8 cellular contexts compared by ENCODE assay signal in genomic region chr1:224700915-224701531, GRCh38.
DNase-seq lines count a peak whose midpoint lies in the region; ATAC-seq and TF ChIP-seq lines count a peak whose summit lies in the region.

No MANE protein-coding gene starts in this region.

- H3K36me3 ChIP-seq in mammary epithelial cell (ENCODE audit: insufficient read depth, low read length): no peaks in the 10 kb centered on the region

- BruUV-seq in mammary epithelial cell (replicated peaks; lab: Mats Ljungman, UMichigan): no TSS peak

- H3K79me2 ChIP-seq in mammary epithelial cell (ENCODE audit: insufficient read depth, low read length): no peaks in the 10 kb centered on the region

- H3K27ac ChIP-seq in 22Rv1: no peak overlapping the region
- no peak overlapping the region for H3K27ac ChIP-seq in mammary epithelial cell (ENCODE audit: insufficient read depth, low read depth, low read length)
- H3K27ac ChIP-seq in caudate nucleus (ENCODE audit: low read depth, low read length): no peak overlapping the region

- CTCF ChIA-PET in mammary epithelial cell (lab: Charles Lee; ENCODE audit: low non-redundant PET): interaction anchor here (0.7 kb wide), 2 partner anchors 46 to 49 kb away, joined by 6 to 19 read pairs; no protein-coding TSS in a partner anchor

- DNase-seq in GM13977 (ENCODE audit: low spot score): peak; percentile 54
- no peak for DNase-seq in mammary epithelial cell
- DNase-seq in stimulated activated CD4-positive, alpha-beta T cell treated with anti-CD3 and anti-CD28 coated beads, Interleukin-2, amount 100 ng/mL, for 24 hours: no peak
- DNase-seq in glomerular visceral epithelial cell (ENCODE audit: extremely low spot score): no peak
- DNase-seq in caudate nucleus (lab: John Stamatoyannopoulos, UW): no peak
- DNase-seq in kidney glomerular epithelial cell (lab: John Stamatoyannopoulos, UW): no peak

- no peaks in the 10 kb centered on the region for H4K20me1 ChIP-seq in mammary epithelial cell (ENCODE audit: insufficient read depth, low read length)

- 100% methylated on average over 3 of the region's 4 CpGs for WGBS in mammary epithelial cell (ENCODE audit: low coverage, missing lambda C conversion rate)

- no peaks in the 10 kb centered on the region for H3K9me3 ChIP-seq in mammary epithelial cell (replicated peaks; ENCODE audit: insufficient read depth, low read length)

- dilution Hi-C loops in mammary epithelial cell (cut with HindIII; ENCODE audit: low sequenced_read_pairs): no loop called here

- H3K4me1 ChIP-seq in mammary epithelial cell (ENCODE audit: insufficient read depth, low read length): no peaks in the 10 kb centered on the region

- no peak overlapping the region for H2AFZ ChIP-seq in mammary epithelial cell (ENCODE audit: low read depth, low read length)

- in situ Hi-C loops in GM13977 (cut with MboI; ENCODE audit: low pct_unique_long_range_greater_than_20kb, low sequenced_read_pairs, unreplicated experiment): no loop called here
- in situ Hi-C loops in mammary epithelial cell (cut with MboI; ENCODE audit: low sequenced_read_pairs in 2 of 2): no loop called here

- no peak overlapping the region for H3K4me2 ChIP-seq in mammary epithelial cell (ENCODE audit: insufficient read depth, low read depth, low read length)

- peak; percentile 65 for TF ChIP-seq CTCF in 22Rv1 (IDR thresholded peaks at IDR 0.05)
- TF ChIP-seq CTCF in GM13977 (IDR thresholded peaks at IDR 0.05; ENCODE audit: extremely low read depth, insufficient read depth, missing control alignments): peak; percentile 67
- peak; percentile 35 to 55 for TF ChIP-seq CTCF in mammary epithelial cell (conservative IDR thresholded peaks at IDR 0.05 in 1 of 2, IDR thresholded peaks at IDR 0.05 in 1 of 2; ENCODE audit: extremely low read depth in 1 of 2, insufficient read depth in 1 of 2, low read depth in 1 of 2, low read length in 2 of 2)

- no peak overlapping the region for H3K9ac ChIP-seq in mammary epithelial cell (ENCODE audit: insufficient read depth, low read length)

- intact Hi-C loops in mammary epithelial cell (cut with micrococcal nuclease): loop anchor here (1.0 to 5.0 kb wide), 3 partner anchors 150 to 221 kb away; no protein-coding TSS in a partner anchor

- no peak overlapping the region for H3K4me3 ChIP-seq in mammary epithelial cell (replicated peaks in 1 of 3; ENCODE audit: insufficient read depth in 1 of 3, low read depth in 2 of 3, low read length in 3 of 3)

- H3K27me3 ChIP-seq in mammary epithelial cell (ENCODE audit: insufficient read depth, low read length): no peaks in the 10 kb centered on the region

- peak; percentile 52 for ATAC-seq in HG03571 (IDR thresholded peaks at IDR 0.05; ENCODE audit: unreplicated experiment)
